20 cellular contexts compared by ENCODE assay signal in the genomic region with DNA sequence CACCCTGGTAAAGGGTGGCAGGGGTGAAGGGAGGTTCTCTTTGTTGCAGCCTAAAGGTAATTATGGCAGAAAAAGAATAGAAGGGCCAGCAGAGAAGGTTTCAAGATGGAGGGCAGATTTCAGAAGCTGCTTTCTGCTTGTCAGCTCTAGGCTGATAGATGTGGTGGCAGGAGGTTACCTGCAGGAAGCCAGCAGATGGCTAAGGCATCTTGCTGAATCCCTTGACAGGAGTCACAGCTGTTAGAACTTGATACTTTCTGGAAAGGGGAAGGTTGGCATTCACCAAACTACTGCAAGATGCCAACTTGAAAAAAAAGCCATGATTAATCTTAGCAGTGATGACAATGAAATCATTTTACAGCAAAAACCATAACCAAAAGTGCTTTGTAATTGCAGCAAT.
"Had no signal": no experiment of that assay in that cellular context is flagged by ENCODE, and none has a peak within 500 bp of the region (broad histone marks: within the 10 kb centered on the region; RNA-seq: fewer than 3 reads in every experiment).

No MANE protein-coding gene starts in this region.

- H3K27ac ChIP-seq: coronary artery, dorsolateral prefrontal cortex, hepatocyte, neutrophil had no signal

- H3K27ac Mint-ChIP-seq: naive thymus-derived CD4-positive, alpha-beta T cell had no signal

- H3K4me3 Mint-ChIP-seq: naive thymus-derived CD4-positive, alpha-beta T cell had no signal

- H3K79me2 ChIP-seq: hepatocyte had no signal

- FAIRE-seq: kidney had no signal

- H3K4me1 Mint-ChIP-seq: naive thymus-derived CD4-positive, alpha-beta T cell had no signal

- H3K4me2 ChIP-seq: hepatocyte, smooth muscle cell had no signal

- DNase-seq: dorsolateral prefrontal cortex; effector CD8-positive, alpha-beta T cell; foreskin melanocyte; head of caudate nucleus; kidney; left cardiac atrium; left ventricle myocardium superior; mesenchymal stem cell; midbrain; naive thymus-derived CD4-positive, alpha-beta T cell; posterior cingulate gyrus; stimulated activated CD4-positive, alpha-beta T cell treated with anti-CD3 and anti-CD28 coated beads, Interleukin-2, amount 100 ng/mL, for 48 hours; stimulated activated naive CD4-positive, alpha-beta T cell treated with Interleukin-2 at 50 U/mL for 16 hours; trophoblast cell had no signal

- H3K36me3 Mint-ChIP-seq: naive thymus-derived CD4-positive, alpha-beta T cell had no signal

- H2AFZ ChIP-seq: hepatocyte had no signal

- ATAC-seq: left cardiac atrium; left ventricle myocardium superior; naive thymus-derived CD4-positive, alpha-beta T cell; sciatic nerve had no signal

- H3K9me3 Mint-ChIP-seq: naive thymus-derived CD4-positive, alpha-beta T cell had no signal

- H3K36me3 ChIP-seq: neutrophil had no signal

- H3K4me3 ChIP-seq: coronary artery, dorsolateral prefrontal cortex, hepatocyte, lung, smooth muscle cell had no signal

- H3K27me3 ChIP-seq: hepatocyte, neutrophil had no signal

- H3K9me3 ChIP-seq: neutrophil had no signal
